Comparison of ENCODE assay signal across 17 cellular contexts in genomic region chr3:81465510-81465909, GRCh38.
"Had no signal": no experiment of that assay in that cellular context is flagged by ENCODE, and none has a peak within 500 bp of the region (broad histone marks: within the 10 kb centered on the region; RNA-seq: fewer than 3 reads in every experiment).

No MANE protein-coding gene starts in this region.

- H3K27ac ChIP-seq: dorsolateral prefrontal cortex, gastroesophageal sphincter, neural progenitor cell, ovary, right lobe of liver, spleen, vagina had no signal

- DNase-seq: activated B cell treated with CpG ODN at 0.5 μM for 24 hours; activated CD4-positive, alpha-beta T cell treated with anti-CD3 and anti-CD28 coated beads for 48 hours; activated CD8-positive, alpha-beta memory T cell treated with anti-CD3 and anti-CD28 coated beads for 24 hours; activated gamma-delta T cell treated with Interleukin-2 at 50 U/mL for 16 hours; activated naive CD8-positive, alpha-beta T cell treated with anti-CD3 and anti-CD28 coated beads for 36 hours; anterior cingulate cortex; dorsolateral prefrontal cortex; left colon; ovary; right lobe of liver; spleen; SW 1271 had no signal

- H3K36me3 ChIP-seq: gastroesophageal sphincter, neural progenitor cell, ovary, right lobe of liver, spleen, vagina had no signal

- H3K4me1 ChIP-seq: right lobe of liver, spleen, vagina had no signal

- FAIRE-seq: islet of Langerhans had no signal

- H3K9ac ChIP-seq: neural progenitor cell had no signal

- H3K9me3 ChIP-seq: gastroesophageal sphincter, ovary, right lobe of liver, spleen, vagina had no signal

- H3K27me3 ChIP-seq: dorsolateral prefrontal cortex, gastroesophageal sphincter, neural progenitor cell, ovary, right lobe of liver, spleen, vagina had no signal

- H3K4me3 ChIP-seq: dorsolateral prefrontal cortex, gastroesophageal sphincter, lung, neural progenitor cell, ovary, right lobe of liver, spleen, vagina had no signal
